In the genomic region with DNA sequence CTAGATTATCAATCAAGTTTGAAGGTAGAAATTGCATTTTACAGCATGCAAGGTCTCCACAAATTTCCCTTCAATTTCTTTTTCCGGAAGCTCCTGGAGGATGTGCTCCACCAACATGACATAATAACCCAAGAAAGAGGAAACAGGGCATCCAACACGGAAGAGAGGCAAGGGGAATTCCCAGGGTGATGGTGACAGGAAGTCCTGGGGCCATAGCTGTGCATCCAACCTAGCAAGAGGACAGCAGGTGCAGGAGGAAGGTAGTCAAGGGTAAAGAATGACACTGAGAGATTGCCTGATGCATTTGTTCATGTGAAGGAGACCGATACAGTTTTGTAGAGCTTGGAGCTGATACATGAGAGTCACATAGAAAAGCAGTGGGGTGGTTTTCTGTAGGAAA, we compare ENCODE assay signal across 9 cellular contexts.
DNase-seq lines count a peak whose midpoint lies in the region; ATAC-seq and TF ChIP-seq lines count a peak whose summit lies in the region.
"Had no signal": no experiment of that assay in that cellular context is flagged by ENCODE, and none has a peak within 500 bp of the region (broad histone marks: within the 10 kb centered on the region; RNA-seq: fewer than 3 reads in every experiment).

No MANE protein-coding gene starts in this region.

- peak; percentile 69 for DNase-seq in CD1c-positive myeloid dendritic cell (ENCODE audit: extremely low spot score)
- DNase-seq in NCI-H69 (lab: John Stamatoyannopoulos, UW): peak; percentile 29
- no peak for DNase-seq in AML-193 (lab: John Stamatoyannopoulos, UW)
- DNase-seq in stimulated activated CD4-positive, alpha-beta T cell treated with anti-CD3 and anti-CD28 coated beads, Interleukin-2, amount 100 ng/mL, for 48 hours: no peak
- DNase-seq in mesenteric fat pad (ENCODE audit: low spot score): no peak
- DNase-seq in DMS 273 treated with DMSO at 0.1 percent for 48 hours (lab: John Stamatoyannopoulos, UW): no peak
- DNase-seq: NCI-H2171 had no signal

- TF ChIP-seq POLR2A in GM19099 (IDR thresholded peaks at IDR 0.05; ENCODE audit: extremely low read depth, insufficient read length, low read depth): peak; percentile 27

- peak; percentile 71 for ATAC-seq in HG02884 (IDR thresholded peaks at IDR 0.05; ENCODE audit: unreplicated experiment)

Comparison
In these comparisons a context has a peak if more than half of its experiments do, and no peak if none do; other contexts are left out.
1. DNase-seq: peak in CD1c-positive myeloid dendritic cell (single experiment) and NCI-H69 (single experiment); none in AML-193 (0 of 2), stimulated activated CD4-positive, alpha-beta T cell treated with anti-CD3 and anti-CD28 coated beads, Interleukin-2, amount 100 ng/mL, for 48 hours (0 of 2), mesenteric fat pad (single experiment) and DMS 273 treated with DMSO at 0.1 percent for 48 hours (single experiment).